ENCODE assay signal across 26 cellular contexts in genomic region chr7:126403040-126403439, GRCh38.
DNase-seq lines count a peak whose midpoint lies in the region; FAIRE-seq and TF ChIP-seq lines count a peak whose summit lies in the region.
"Had no signal": no experiment of that assay in that cellular context is flagged by ENCODE, and none has a peak within 500 bp of the region (broad histone marks: within the 10 kb centered on the region; RNA-seq: fewer than 3 reads in every experiment).

No MANE protein-coding gene starts in this region.

- H3K9me3 Mint-ChIP-seq in mesothelial cell of epicardium: no peaks in the 10 kb centered on the region

- H3K4me2 ChIP-seq in smooth muscle cell: no peak overlapping the region
- H3K4me2 ChIP-seq: A549, BLaER1 had no signal

- H3K79me2 ChIP-seq in smooth muscle cell (ENCODE audit: low read depth): no peaks in the 10 kb centered on the region

- no peak for FAIRE-seq in RCC 7860 (lab: Jason Lieb, UNC)
- FAIRE-seq: A549, GM12878, GM12892, GM18507 had no signal

- DNase-seq in NCI-H82 (lab: John Stamatoyannopoulos, UW) (peak; percentile 19), NCI-H82 treated with DMSO at 0.1 percent for 48 hours (lab: John Stamatoyannopoulos, UW; ENCODE audit: unreplicated experiment) (no peak), mesothelial cell of epicardium (ENCODE audit: low spot score in 2 of 2, unreplicated experiment in 2 of 2) (no peak), smooth muscle cell (lab: John Stamatoyannopoulos, UW; ENCODE audit: unreplicated experiment) (no peak), ACHN (no peak), RCC 7860 (ENCODE audit: low spot score) (no peak)
- DNase-seq: BE2C; C1 segment of cervical spinal cord; CD4-positive, alpha-beta memory T cell; CD4-positive, CD25-positive, alpha-beta regulatory T cell; CD8-positive, alpha-beta memory T cell; COR-L47; DMS 273 treated with DMSO at 0.1 percent for 48 hours; DMS153; DMS53; DMS79; DND-41; EL; GDM1 had no signal

- no peaks in the 10 kb centered on the region for H3K4me1 ChIP-seq in smooth muscle cell (ENCODE audit: low read depth)
- H3K4me1 ChIP-seq: A549, BLaER1 had no signal

- peak overlapping the region; percentile 28 for H2AFZ ChIP-seq in smooth muscle cell (ENCODE audit: low read depth)

- no peaks in the 10 kb centered on the region for H3K36me3 ChIP-seq in smooth muscle cell (ENCODE audit: low read depth)
- H3K36me3 ChIP-seq: BE2C, BLaER1 had no signal

- H3K9me3 ChIP-seq in smooth muscle cell (replicated peaks; ENCODE audit: low read depth): no peaks in the 10 kb centered on the region
- H3K9me3 ChIP-seq: A549, BE2C, BLaER1 had no signal

- TF ChIP-seq CTCF in mesothelial cell of epicardium (IDR thresholded peaks at IDR 0.05; ENCODE audit: unreplicated experiment) (no peak), smooth muscle cell (IDR thresholded peaks at IDR 0.05; ENCODE audit: borderline replicate concordance, insufficient read depth, poor library complexity, severe bottlenecking) (no peak)

- H3K27ac ChIP-seq in smooth muscle cell (ENCODE audit: low read depth): no peak overlapping the region
- H3K27ac ChIP-seq: 22Rv1, A549, BLaER1 had no signal

- in situ Hi-C loops in ACHN (cut with HindIII; ENCODE audit: low pct_ligation_motif_present, low pct_unique_long_range_greater_than_20kb, low sequenced_read_pairs): no loop called here

- no peaks in the 10 kb centered on the region for H3K27me3 Mint-ChIP-seq in mesothelial cell of epicardium (ENCODE audit: low read depth)
- H3K27me3 Mint-ChIP-seq: CD4-positive, alpha-beta memory T cell; CD4-positive, CD25-positive, alpha-beta regulatory T cell; CD8-positive, alpha-beta memory T cell had no signal

- WGBS in smooth muscle cell (ENCODE audit: low lambda C conversion rate): 86% methylated on average over 1 of the region's 1 CpG

- H4K20me1 ChIP-seq in smooth muscle cell (ENCODE audit: low read depth): no peaks in the 10 kb centered on the region
- H4K20me1 ChIP-seq: BLaER1 had no signal

- H3K36me3 Mint-ChIP-seq in mesothelial cell of epicardium: no peaks in the 10 kb centered on the region
- H3K36me3 Mint-ChIP-seq: CD14-positive monocyte; CD4-positive, alpha-beta memory T cell; CD4-positive, CD25-positive, alpha-beta regulatory T cell; CD8-positive, alpha-beta memory T cell had no signal

- H3K9ac ChIP-seq in smooth muscle cell (ENCODE audit: low read depth): no peak overlapping the region
- H3K9ac ChIP-seq: BLaER1 had no signal

- no peak overlapping the region for H3K4me3 ChIP-seq in smooth muscle cell
- H3K4me3 ChIP-seq: A549, BLaER1, GM12878 had no signal

- H3K4me1 Mint-ChIP-seq in mesothelial cell of epicardium: peaks cover 23% of the 10 kb centered on the region
- H3K4me1 Mint-ChIP-seq: CD14-positive monocyte; CD4-positive, alpha-beta memory T cell; CD4-positive, CD25-positive, alpha-beta regulatory T cell; CD8-positive, alpha-beta memory T cell had no signal

- no peak overlapping the region for H3K4me3 Mint-ChIP-seq in mesothelial cell of epicardium
- H3K4me3 Mint-ChIP-seq: CD14-positive monocyte; CD4-positive, alpha-beta memory T cell; CD4-positive, CD25-positive, alpha-beta regulatory T cell; CD8-positive, alpha-beta memory T cell had no signal

- H3K27me3 ChIP-seq in smooth muscle cell (ENCODE audit: low read depth): no peaks in the 10 kb centered on the region
- H3K27me3 ChIP-seq: BE2C, BLaER1 had no signal

- peak overlapping the region; percentile 17 for H3K27ac Mint-ChIP-seq in mesothelial cell of epicardium
- H3K27ac Mint-ChIP-seq: CD14-positive monocyte; CD4-positive, alpha-beta memory T cell; CD4-positive, CD25-positive, alpha-beta regulatory T cell; CD8-positive, alpha-beta memory T cell had no signal

- no peaks in the 10 kb centered on the region for H3F3A ChIP-seq in smooth muscle cell (ENCODE audit: low read depth)
